Comparison of ENCODE assay signal across 9 cellular contexts in genomic region chr1:207259391-207259790, GRCh38.
A peak's percentile ranks its signal among the peaks of the same experiment; 100 is the strongest.
DNase-seq lines count a peak whose midpoint lies in the region; ATAC-seq, FAIRE-seq and TF ChIP-seq lines count a peak whose summit lies in the region.
"Had no signal": no experiment of that assay in that cellular context is flagged by ENCODE, and none has a peak within 500 bp of the region (broad histone marks: within the 10 kb centered on the region; RNA-seq: fewer than 3 reads in every experiment).

No MANE protein-coding gene starts in this region.

- no peaks in the 10 kb centered on the region for H4K20me1 ChIP-seq in H1 (replicated peaks in 1 of 2; ENCODE audit: control insufficient read depth in 1 of 2, insufficient read depth in 2 of 2, low read length in 2 of 2)

- POLR2A ChIA-PET in H1 (lab: Charles Lee; ENCODE audit: partially characterized antibody), result interaction anchor here (0.9 to 1.5 kb wide), 3 partner anchors 46 to 70 kb away, joined by 3 to 8 read pairs (median 3); partner anchors contain the start of gene CD55
- POLR2A ChIA-PET in activated CD4-positive, alpha-beta memory T cell treated with anti-CD3 and anti-CD28 coated beads for 36 hours (lab: Charles Lee), result no interaction called here

- no peak overlapping the region for H3K4me3 Mint-ChIP-seq in activated CD4-positive, alpha-beta memory T cell treated with anti-CD3 and anti-CD28 coated beads for 36 hours

- intact Hi-C loops in right lobe of liver (cut with DNase I), result no loop called here
- intact Hi-C loops in activated CD4-positive, alpha-beta memory T cell treated with anti-CD3 and anti-CD28 coated beads for 36 hours (cut with micrococcal nuclease), result no loop called here

- no peak for TF ChIP-seq POLR2A in H1 (IDR thresholded peaks at IDR 0.05; ENCODE audit: control extremely low read depth in 1 of 2, low read depth in 2 of 2, low read length in 2 of 2)
- no peak for TF ChIP-seq POLR2A in right lobe of liver (IDR thresholded peaks at IDR 0.05)

- H4K5ac ChIP-seq in H1 (ENCODE audit: insufficient read length, low read depth, low read length), result no peak overlapping the region

- no peaks in the 10 kb centered on the region for H3K36me3 ChIP-seq in H1 (ENCODE audit: control insufficient read depth in 2 of 4, insufficient read depth in 4 of 4, low read length in 3 of 4)
- H3K36me3 ChIP-seq in right lobe of liver, result no peaks in the 10 kb centered on the region
- H3K36me3 ChIP-seq in neuronal stem cell (replicated peaks in 1 of 2; ENCODE audit: control insufficient read depth in 2 of 2, insufficient read depth in 2 of 2, low read length in 2 of 2), result no peaks in the 10 kb centered on the region

- H3K14ac ChIP-seq in H1 (ENCODE audit: insufficient read length), result no peak overlapping the region
- H3K14ac ChIP-seq in neuronal stem cell (ENCODE audit: low read length), result no peak overlapping the region

- H3K4me2 ChIP-seq in H1 (ENCODE audit: insufficient read depth in 1 of 2, low read depth in 2 of 2, low read length in 2 of 2) (no peak overlapping the region), neuronal stem cell (ENCODE audit: insufficient read depth, low read length, poor library complexity, severe bottlenecking) (no peak overlapping the region)

- H3K27me3 Mint-ChIP-seq in activated CD4-positive, alpha-beta memory T cell treated with anti-CD3 and anti-CD28 coated beads for 36 hours, result no peaks in the 10 kb centered on the region

- no peak overlapping the region for H4K91ac ChIP-seq in H1 (replicated peaks; ENCODE audit: insufficient read length, low read length)
- no peak overlapping the region for H4K91ac ChIP-seq in neuronal stem cell (ENCODE audit: low read depth, low read length, poor library complexity)

- H3K36me3 Mint-ChIP-seq in activated CD4-positive, alpha-beta memory T cell treated with anti-CD3 and anti-CD28 coated beads for 36 hours, result no peaks in the 10 kb centered on the region

- H2BK12ac ChIP-seq in H1 (ENCODE audit: low read depth, low read length) (no peak overlapping the region), neuronal stem cell (ENCODE audit: low read length) (no peak overlapping the region)

- no peak overlapping the region for H3K18ac ChIP-seq in H1 (ENCODE audit: extremely low read depth, low read length)
- H3K18ac ChIP-seq in neuronal stem cell (ENCODE audit: low read length), result no peak overlapping the region

- TF ChIP-seq RAD21 in H1 (IDR thresholded peaks at IDR 0.05 in 1 of 2, conservative IDR thresholded peaks at IDR 0.05 in 1 of 2; ENCODE audit: low read depth in 2 of 2, low read length in 2 of 2), result peak; percentile 77 to 78

- H4K8ac ChIP-seq in H1 (ENCODE audit: extremely low read depth, insufficient read depth, low read length) (0 out of 2 replicates have a peak overlapping the region, but pooled peaks have one; percentile 28), neuronal stem cell (ENCODE audit: low read depth, low read length) (no peak overlapping the region)

- H3K9ac ChIP-seq in H1 (replicated peaks in 1 of 4; ENCODE audit: extremely low read depth in 1 of 4, low read depth in 3 of 4, low read length in 3 of 4) (no peak overlapping the region), neuronal stem cell (ENCODE audit: low read depth, low read length, poor library complexity) (no peak overlapping the region)

- no peaks in the 10 kb centered on the region for H3K4me1 Mint-ChIP-seq in activated CD4-positive, alpha-beta memory T cell treated with anti-CD3 and anti-CD28 coated beads for 36 hours (ENCODE audit: low read depth)

- no peak overlapping the region for H2AK5ac ChIP-seq in H1 (ENCODE audit: low read depth, low read length)
- H2AK5ac ChIP-seq in neuronal stem cell (ENCODE audit: low read depth, low read length), result no peak overlapping the region

- H3K4me1 ChIP-seq in H1 (replicated peaks in 1 of 4; ENCODE audit: control insufficient read depth in 3 of 4, insufficient read depth in 4 of 4, low read length in 3 of 4) (no peaks in the 10 kb centered on the region), right lobe of liver (no peaks in the 10 kb centered on the region), neuronal stem cell (ENCODE audit: control insufficient read depth in 2 of 2, insufficient read depth in 1 of 2, low read depth in 1 of 2, low read length in 2 of 2) (no peaks in the 10 kb centered on the region)

- no peaks in the 10 kb centered on the region for H3K27me3 ChIP-seq in H1 (replicated peaks in 1 of 4; ENCODE audit: control insufficient read depth in 3 of 4, extremely low read depth in 1 of 4, insufficient read depth in 3 of 4, low read length in 3 of 4)
- no peaks in the 10 kb centered on the region for H3K27me3 ChIP-seq in right lobe of liver
- no peaks in the 10 kb centered on the region for H3K27me3 ChIP-seq in neuronal stem cell (ENCODE audit: control insufficient read depth in 3 of 3, insufficient read depth in 3 of 3, low read depth in 1 of 3, low read length in 3 of 3)

- ATAC-seq in right lobe of liver (peak; percentile 53 to 69 (median 54)), GM19023 (IDR thresholded peaks at IDR 0.05; ENCODE audit: unreplicated experiment) (no peak)

- H3K9me3 ChIP-seq in H1 (ENCODE audit: insufficient read depth in 2 of 2, low read depth in 1 of 2, low read length in 1 of 2) (peaks cover 0 to 8% of the 10 kb centered on the region in 2 experiments; a peak in 1 of 4 replicates), right lobe of liver (no peaks in the 10 kb centered on the region), neuronal stem cell (replicated peaks in 1 of 2; ENCODE audit: control insufficient read depth in 2 of 2, insufficient read depth in 1 of 2, low read depth in 1 of 2, low read length in 2 of 2) (no peaks in the 10 kb centered on the region)

- H3K56ac ChIP-seq in H1 (replicated peaks; ENCODE audit: insufficient read length, low read depth, low read length), result no peak overlapping the region

- H2BK120ac ChIP-seq in H1 (replicated peaks; ENCODE audit: low read depth, low read length) (no peak overlapping the region), neuronal stem cell (ENCODE audit: low read depth, low read length) (no peak overlapping the region)

- H3K27ac ChIP-seq in H1 (ENCODE audit: low read depth, low read length), result no peak overlapping the region
- no peak overlapping the region for H3K27ac ChIP-seq in right lobe of liver
- H3K27ac ChIP-seq in neuronal stem cell (replicated peaks; ENCODE audit: low read length), result no peak overlapping the region

- no peaks in the 10 kb centered on the region for H3K79me1 ChIP-seq in H1 (ENCODE audit: low read depth, low read length)
- H3K79me1 ChIP-seq in neuronal stem cell (ENCODE audit: low read depth, low read length), result no peaks in the 10 kb centered on the region

- H3K23ac ChIP-seq in H1 (ENCODE audit: insufficient read length) (no peak overlapping the region), neuronal stem cell (ENCODE audit: low read depth, low read length, poor library complexity) (no peak overlapping the region)

- H2BK20ac ChIP-seq in H1 (ENCODE audit: low read length), result no peak overlapping the region

- H3K27ac Mint-ChIP-seq in activated CD4-positive, alpha-beta memory T cell treated with anti-CD3 and anti-CD28 coated beads for 36 hours, result no peak overlapping the region

- H2BK5ac ChIP-seq in H1 (ENCODE audit: low read depth, low read length) (no peak overlapping the region), neuronal stem cell (ENCODE audit: low read length) (no peak overlapping the region)

- FAIRE-seq in H1 (lab: Jason Lieb, UNC), result peak; percentile 73
- FAIRE-seq: G401.6 had no signal

- H2BK15ac ChIP-seq in H1 (ENCODE audit: low read length) (no peak overlapping the region), neuronal stem cell (ENCODE audit: low read length) (no peak overlapping the region)

- 0 out of 3 replicates have a peak, but pooled peaks of 1 of the 2 experiments have one; percentile 8 for TF ChIP-seq EP300 in H1 (IDR thresholded peaks at IDR 0.05; ENCODE audit: borderline replicate concordance in 1 of 2, low read depth in 2 of 2, low read length in 2 of 2)

- no peak overlapping the region; the same call in 1 of the 2 replicates for H2AFZ ChIP-seq in H1 (ENCODE audit: low read length)
- no peak overlapping the region for H2AFZ ChIP-seq in neuronal stem cell (ENCODE audit: low read length)

- DNase-seq in CD1c-positive myeloid dendritic cell (ENCODE audit: extremely low spot score) (peak; percentile 20), H1 (ENCODE audit: low read depth in 1 of 2, low spot score in 2 of 2) (no peak), right lobe of liver (no peak), NCI-H187 (lab: John Stamatoyannopoulos, UW) (no peak), neuronal stem cell (ENCODE audit: low spot score) (no peak)
- no peak for DNase-seq in activated CD4-positive, alpha-beta memory T cell treated with anti-CD3 and anti-CD28 coated beads for 36 hours

- CTCF ChIA-PET in H1 (lab: Charles Lee; ENCODE audit: partially characterized antibody), result interaction anchor here (0.9 to 4.3 kb wide), 18 partner anchors 11 to 239 kb away, joined by 3 to 39 read pairs (median 4); partner anchors contain the start of gene C4BPA
- CTCF ChIA-PET in activated CD4-positive, alpha-beta memory T cell treated with anti-CD3 and anti-CD28 coated beads for 36 hours (lab: Charles Lee), result no interaction called here

- peaks cover 13% of the 10 kb centered on the region for H3K9me3 Mint-ChIP-seq in activated CD4-positive, alpha-beta memory T cell treated with anti-CD3 and anti-CD28 coated beads for 36 hours

- no peak overlapping the region for H3K4ac ChIP-seq in H1 (replicated peaks; ENCODE audit: insufficient read length, low read depth, low read length)
- no peak overlapping the region for H3K4ac ChIP-seq in neuronal stem cell (ENCODE audit: low read length)

- H3K79me2 ChIP-seq in H1 (ENCODE audit: control insufficient read depth in 1 of 2, insufficient read depth in 2 of 2, low read length in 2 of 2), result no peaks in the 10 kb centered on the region

- H3K4me3 ChIP-seq in H1 (ENCODE audit: extremely low read depth in 1 of 4, insufficient read depth in 2 of 4, low read depth in 3 of 4, low read length in 4 of 4) (no peak overlapping the region), right lobe of liver (no peak overlapping the region), neuronal stem cell (ENCODE audit: low read length in 2 of 2) (no peak overlapping the region)

- no peaks in the 10 kb centered on the region for H3K23me2 ChIP-seq in H1 (ENCODE audit: low read depth, low read length)

- TF ChIP-seq CTCF in LNCAP (IDR thresholded peaks at IDR 0.05) (peak; percentile 50; the same call in 1 of the 2 replicates), H1 (IDR thresholded peaks at IDR 0.05; ENCODE audit: control extremely low read depth in 1 of 3, insufficient read depth in 1 of 3, low read depth in 1 of 3, low read length in 3 of 3) (peak; percentile 5 to 70 (median 68)), right lobe of liver (IDR thresholded peaks at IDR 0.05) (peak; percentile 23 to 43 (median 32))

TF ChIP-seq in H1, 55 proteins besides CTCF, POLR2A, EP300 and RAD21 (continues in another document):
- TF ChIP-seq KDM4A (IDR thresholded peaks at IDR 0.05; ENCODE audit: low read depth, low read length, severe bottlenecking) (no peak), FOSL1 (IDR thresholded peaks at IDR 0.05; ENCODE audit: insufficient read depth, low read depth, low read length) (no peak), MAX (IDR thresholded peaks at IDR 0.05) (peak; percentile 70), POLR2AphosphoS5 (IDR thresholded peaks at IDR 0.05; ENCODE audit: low read depth, low read length) (no peak)
